Comparison of ENCODE assay signal across 10 cellular contexts in the genomic region with DNA sequence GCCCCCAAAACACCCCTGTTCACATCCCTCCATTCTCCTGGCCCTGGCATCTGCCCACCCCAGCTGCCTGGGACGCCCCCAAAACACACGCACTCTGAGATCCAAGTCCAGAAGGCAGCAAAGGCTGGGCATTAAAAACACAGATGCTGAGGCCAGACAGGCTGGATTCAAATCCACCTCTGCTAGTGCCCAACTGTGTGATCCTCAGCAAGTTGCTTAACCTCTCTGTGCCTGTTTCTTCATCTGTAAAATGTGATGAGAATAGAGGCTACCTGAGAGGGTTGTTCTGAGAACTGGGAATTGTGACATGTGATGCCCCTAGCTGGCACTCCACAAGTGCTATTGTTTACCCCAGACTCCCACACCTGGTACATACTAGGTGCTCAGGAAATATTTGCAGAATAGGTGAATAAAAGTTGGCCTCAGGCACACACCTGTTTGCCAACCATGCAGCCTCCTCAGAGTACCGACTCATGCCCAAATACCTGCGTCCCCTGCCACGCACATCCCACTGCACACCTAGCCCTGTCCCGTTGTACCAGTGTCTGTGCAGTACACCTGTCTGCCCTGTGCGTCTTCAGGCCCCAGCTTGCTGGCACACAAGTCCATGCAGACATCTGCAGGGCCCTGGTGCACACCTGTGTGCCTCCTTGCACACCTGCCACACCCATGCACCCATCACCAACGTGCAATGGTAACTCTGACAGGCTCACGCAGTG. TPM values are rescaled to one million over a fixed set of nuclear protein-coding genes. Genes with fewer than 3 reads are reported as not detected.
DNase-seq lines count a peak whose midpoint lies in the region; ATAC-seq and TF ChIP-seq lines count a peak whose summit lies in the region.
"Had no signal": no experiment of that assay in that cellular context is flagged by ENCODE, and none has a peak within 500 bp of the region (broad histone marks: within the 10 kb centered on the region; RNA-seq: fewer than 3 reads in every experiment).

No MANE protein-coding gene starts in this region.

- H2BK20ac ChIP-seq in IMR-90 (ENCODE audit: low read depth, low read length), result no peak overlapping the region

- H2BK5ac ChIP-seq in IMR-90 (ENCODE audit: low read depth, low read length, poor library complexity, severe bottlenecking), result peak overlapping the region; percentile 35

- H3K23ac ChIP-seq in IMR-90 (ENCODE audit: low read depth, low read length), result peak overlapping the region; percentile 8; the same call in 1 of the 2 replicates

- H3K14ac ChIP-seq in IMR-90 (replicated peaks; ENCODE audit: low read depth, low read length), result peak overlapping the region; percentile 19

- peak overlapping the region; percentile 66 for H3K4me3 ChIP-seq in AG04450 (ENCODE audit: low read depth, low read length)
- peak overlapping the region; percentile 95 for H3K4me3 ChIP-seq in IMR-90 (ENCODE audit: insufficient read depth, low read depth, low read length)

- H3K4ac ChIP-seq in IMR-90 (ENCODE audit: low read depth, low read length), result peak overlapping the region; percentile 80; the same call in 1 of the 2 replicates

- H4K20me1 ChIP-seq in IMR-90 (ENCODE audit: insufficient read depth, low read length), result peaks cover 39% of the 10 kb centered on the region

- no peak for TF ChIP-seq POLR2A in IMR-90 (IDR thresholded peaks at IDR 0.05; ENCODE audit: low read depth, low read length)

- H3K9me3 ChIP-seq in AG04450 (ENCODE audit: control insufficient read depth, insufficient read depth, low read length) (no peaks in the 10 kb centered on the region; the same call in 1 of the 2 replicates), IMR-90 (ENCODE audit: control insufficient read depth, insufficient read depth, low read length) (no peaks in the 10 kb centered on the region)

- 78% methylated on average over 7 of the region's 9 CpGs; no CpG with 5 or more reads in 1 of the 2 experiments for WGBS in IMR-90 (ENCODE audit: extremely low coverage in 2 of 2, insufficient read length in 1 of 2), 2 experiments

- H3K36me3 Mint-ChIP-seq in endothelial cell (ENCODE audit: low read depth, unreplicated experiment) (peaks cover 55% of the 10 kb centered on the region), nephron progenitor cell (ENCODE audit: low read depth) (no peaks in the 10 kb centered on the region)
- H3K36me3 Mint-ChIP-seq in stimulated activated naive B cell treated with anti-CD40 and anti-IgM and Interleukin-4, amounts not matched to agents 10 μg/mL and 1 μg/mL and 100 μg/mL, for 72 hours, result peaks cover 2 to 9% of the 10 kb centered on the region in 2 donors
- no peaks in the 10 kb centered on the region for H3K36me3 Mint-ChIP-seq in activated CD4-positive, alpha-beta T cell treated with anti-CD3 and anti-CD28 coated beads for 36 hours (ENCODE audit: low read depth)

- no peaks in the 10 kb centered on the region for H3K9me3 Mint-ChIP-seq in endothelial cell (ENCODE audit: unreplicated experiment)
- H3K9me3 Mint-ChIP-seq in nephron progenitor cell, result no peaks in the 10 kb centered on the region
- H3K9me3 Mint-ChIP-seq in stimulated activated naive B cell treated with anti-CD40 and anti-IgM and Interleukin-4, amounts not matched to agents 10 μg/mL and 1 μg/mL and 100 μg/mL, for 72 hours, result no peaks in the 10 kb centered on the region
- no peaks in the 10 kb centered on the region for H3K9me3 Mint-ChIP-seq in activated CD4-positive, alpha-beta T cell treated with anti-CD3 and anti-CD28 coated beads for 36 hours (ENCODE audit: low read depth)

- ATAC-seq in IMR-90 (ENCODE audit: low read depth), result no peak
- no peak for ATAC-seq in stimulated activated naive B cell treated with anti-CD40 and anti-IgM and Interleukin-4, amounts not matched to agents 10 μg/mL and 1 μg/mL and 100 μg/mL, for 72 hours (replicated peaks)
- no peak for ATAC-seq in activated CD4-positive, alpha-beta T cell treated with anti-CD3 and anti-CD28 coated beads for 36 hours

- no peak overlapping the region for H2BK120ac ChIP-seq in IMR-90 (ENCODE audit: low read depth, low read length)

- peaks cover 9 to 49% of the 10 kb centered on the region in 2 experiments for H3K79me1 ChIP-seq in IMR-90 (ENCODE audit: low read depth in 1 of 2, low read length in 2 of 2)

- H3K18ac ChIP-seq in IMR-90 (ENCODE audit: low read depth, low read length), result no peak overlapping the region

- H2BK15ac ChIP-seq in IMR-90 (ENCODE audit: low read depth, low read length), result no peak overlapping the region

- H3K4me3 Mint-ChIP-seq in endothelial cell (ENCODE audit: unreplicated experiment) (peak overlapping the region; percentile 100), nephron progenitor cell (peak overlapping the region; percentile 93)
- no peak overlapping the region for H3K4me3 Mint-ChIP-seq in stimulated activated naive B cell treated with anti-CD40 and anti-IgM and Interleukin-4, amounts not matched to agents 10 μg/mL and 1 μg/mL and 100 μg/mL, for 72 hours
- no peak overlapping the region for H3K4me3 Mint-ChIP-seq in activated CD4-positive, alpha-beta T cell treated with anti-CD3 and anti-CD28 coated beads for 36 hours

- in situ Hi-C loops in IMR-90 (cut with MboI; ENCODE audit: low sequenced_read_pairs), result loop anchor here (5.0 to 25.0 kb wide), 2 partner anchors 112 to 217 kb away; no protein-coding TSS in a partner anchor

- H2AK5ac ChIP-seq in IMR-90 (ENCODE audit: low read depth, low read length), result peak overlapping the region; percentile 82

- H3K4me1 Mint-ChIP-seq in endothelial cell (ENCODE audit: unreplicated experiment) (peaks cover 69% of the 10 kb centered on the region), nephron progenitor cell (peaks cover 77% of the 10 kb centered on the region)
- peaks cover 15 to 25% of the 10 kb centered on the region in 2 donors for H3K4me1 Mint-ChIP-seq in stimulated activated naive B cell treated with anti-CD40 and anti-IgM and Interleukin-4, amounts not matched to agents 10 μg/mL and 1 μg/mL and 100 μg/mL, for 72 hours
- H3K4me1 Mint-ChIP-seq in activated CD4-positive, alpha-beta T cell treated with anti-CD3 and anti-CD28 coated beads for 36 hours, result peaks cover 10% of the 10 kb centered on the region

- peaks cover 31% of the 10 kb centered on the region for H3K4me1 ChIP-seq in IMR-90 (ENCODE audit: control insufficient read depth, insufficient read depth, low read length)

- no peaks in the 10 kb centered on the region for H3K36me3 ChIP-seq in IMR-90 (ENCODE audit: control insufficient read depth, insufficient read depth, low read length)

- no peaks in the 10 kb centered on the region for H3K27me3 ChIP-seq in AG04450 (ENCODE audit: control insufficient read depth, insufficient read depth, low read length)
- no peaks in the 10 kb centered on the region for H3K27me3 ChIP-seq in IMR-90 (ENCODE audit: control insufficient read depth, insufficient read depth, low read length)

- POLR2A ChIA-PET in AG04450 (lab: Yijun Ruan, JAX), result interaction anchor here (1.8 kb wide), 1 partner anchor 8 kb away, joined by 18 read pairs; no protein-coding TSS in a partner anchor
- POLR2A ChIA-PET in IMR-90 (lab: Charles Lee; ENCODE audit: unreplicated experiment), result no interaction called here
- POLR2A ChIA-PET in activated CD4-positive, alpha-beta T cell treated with anti-CD3 and anti-CD28 coated beads for 36 hours (lab: Charles Lee), result interaction anchor here (0.7 kb wide), 1 partner anchor 955 kb away, joined by 3 read pairs; no protein-coding TSS in a partner anchor

- peak overlapping the region; percentile 74 for H2AK9ac ChIP-seq in IMR-90 (replicated peaks; ENCODE audit: low read depth, low read length, poor library complexity)

- H3K4me2 ChIP-seq in IMR-90 (ENCODE audit: low read depth, low read length), result peak overlapping the region; percentile 89

- H4K91ac ChIP-seq in IMR-90 (ENCODE audit: insufficient read depth, low read depth, low read length), result no peak overlapping the region; the same call in 1 of the 2 replicates

- no peak overlapping the region for H4K5ac ChIP-seq in IMR-90 (ENCODE audit: low read depth, low read length)

- H3K27ac Mint-ChIP-seq in endothelial cell (ENCODE audit: unreplicated experiment) (peak overlapping the region; percentile 91), nephron progenitor cell (no peak overlapping the region)
- no peak overlapping the region for H3K27ac Mint-ChIP-seq in stimulated activated naive B cell treated with anti-CD40 and anti-IgM and Interleukin-4, amounts not matched to agents 10 μg/mL and 1 μg/mL and 100 μg/mL, for 72 hours
- no peak overlapping the region for H3K27ac Mint-ChIP-seq in activated CD4-positive, alpha-beta T cell treated with anti-CD3 and anti-CD28 coated beads for 36 hours

- H3K27ac ChIP-seq in AG04450 (ENCODE audit: low read depth, low read length) (no peak overlapping the region), IMR-90 (ENCODE audit: insufficient read depth, low read length) (peak overlapping the region; percentile 38)

- peaks cover 15% of the 10 kb centered on the region; the same call in 1 of the 2 replicates for H3K9me1 ChIP-seq in IMR-90 (ENCODE audit: insufficient read depth, low read length)

- no peak for DNase-seq in AG04450 (ENCODE audit: low read depth, low spot score)
- DNase-seq in IMR-90, result no peak
- no peak for DNase-seq in endothelial cell (ENCODE audit: low spot score)
- DNase-seq in nephron progenitor cell, result no peak
- no peak for DNase-seq in globus pallidus (ENCODE audit: low spot score)
- DNase-seq in stimulated activated naive B cell treated with anti-CD40 and anti-IgM and Interleukin-4, amounts not matched to agents 10 μg/mL and 1 μg/mL and 100 μg/mL, for 72 hours, result no peak
- DNase-seq in activated CD4-positive, alpha-beta T cell treated with anti-CD3 and anti-CD28 coated beads for 36 hours, result no peak
- DNase-seq in hepatic stellate cell (ENCODE audit: low spot score), result no peak
- DNase-seq: islet precursor cell, NCI-H345 had no signal

- intact Hi-C loops in IMR-90 (cut with micrococcal nuclease), result loop anchor here (5.0 kb wide), 1 partner anchor 222 kb away; no protein-coding TSS in a partner anchor
- intact Hi-C loops in activated CD4-positive, alpha-beta T cell treated with anti-CD3 and anti-CD28 coated beads for 36 hours (cut with DNase I, micrococcal nuclease), result loop anchor here in 1 of 2 experiments (10.0 kb wide), 1 partner anchor 110 kb away; no protein-coding TSS in a partner anchor

- H4K8ac ChIP-seq in IMR-90 (ENCODE audit: low read depth in 2 of 2, low read length in 2 of 2), result no peak overlapping the region

- BruUV-seq in IMR-90 (replicated peaks; lab: Mats Ljungman, UMichigan), result no TSS peak

- CTCF ChIA-PET in AG04450 (lab: Charles Lee), result no interaction called here
- CTCF ChIA-PET in IMR-90 (lab: Yijun Ruan, JAX), result interaction anchor here (0.7 to 2.0 kb wide), 2 partner anchors 46 to 114 kb away, joined by 3 to 8 read pairs; no protein-coding TSS in a partner anchor
- CTCF ChIA-PET in activated CD4-positive, alpha-beta T cell treated with anti-CD3 and anti-CD28 coated beads for 36 hours (lab: Charles Lee), result interaction anchor here (0.9 to 1.6 kb wide), 3 partner anchors 8 to 11 kb away, joined by 4 to 9 read pairs (median 6); no protein-coding TSS in a partner anchor

- H3K27me3 Mint-ChIP-seq in endothelial cell (ENCODE audit: unreplicated experiment) (peaks cover 30% of the 10 kb centered on the region), nephron progenitor cell (ENCODE audit: low read depth, poor library complexity) (peaks cover 43% of the 10 kb centered on the region)
- H3K27me3 Mint-ChIP-seq in stimulated activated naive B cell treated with anti-CD40 and anti-IgM and Interleukin-4, amounts not matched to agents 10 μg/mL and 1 μg/mL and 100 μg/mL, for 72 hours, result peaks cover 41 to 46% of the 10 kb centered on the region in 2 donors
- H3K27me3 Mint-ChIP-seq in activated CD4-positive, alpha-beta T cell treated with anti-CD3 and anti-CD28 coated beads for 36 hours, result peaks cover 18% of the 10 kb centered on the region

- H3K9ac ChIP-seq in IMR-90 (ENCODE audit: low read depth, low read length), result peak overlapping the region; percentile 3; the same call in 1 of the 2 replicates

- TF ChIP-seq RAD21 in IMR-90 (IDR thresholded peaks at IDR 0.05; ENCODE audit: low read length), result no peak

- dilution Hi-C loops in IMR-90 (cut with HindIII; ENCODE audit: low sequenced_read_pairs, unreplicated experiment), result no loop called here

- no peak overlapping the region for H3K56ac ChIP-seq in IMR-90 (ENCODE audit: extremely low read depth, insufficient read depth, low read length)

- TF ChIP-seq CTCF in AG04450 (IDR thresholded peaks at IDR 0.05; ENCODE audit: low read depth, low read length) (no peak), IMR-90 (conservative IDR thresholded peaks at IDR 0.05; ENCODE audit: low read depth, low read length) (no peak), endothelial cell (IDR thresholded peaks at IDR 0.05; ENCODE audit: unreplicated experiment) (no peak), nephron progenitor cell (IDR thresholded peaks at IDR 0.05) (no peak)

- peak overlapping the region; percentile 46 for H2AFZ ChIP-seq in IMR-90 (replicated peaks; ENCODE audit: low read length, poor library complexity)

RNA-seq across cellular contexts. Expression of a gene that starts 2.1 kb away (rescaled TPM):
- polyA plus RNA-seq in AG04450 (2011; rRNA removed), result 37.1 and 47.7 TPM in 2 replicates
- 40.1 and 54.9 TPM in 2 replicates for polyA minus RNA-seq in AG04450 (2011; rRNA and poly(A)+ RNA removed)
- 19.2 and 22.5 TPM in 2 replicates for total RNA-seq in IMR-90 (2012; rRNA removed)
- 64.5 and 67.1 TPM in 2 replicates for polyA plus RNA-seq in IMR-90 (2012; rRNA removed)
- polyA plus RNA-seq in IMR-90 (2012; cell fraction: cytosol; rRNA removed), result 51.4 and 55.1 TPM in 2 replicates
- polyA plus RNA-seq in IMR-90 (2012; cell fraction: nucleus; rRNA removed; ENCODE audit: low replicate concordance), result 117 and 164 TPM in 2 replicates
- total RNA-seq in endothelial cell (ENCODE audit: unreplicated experiment), result 1,753 TPM
- 1 to 10 TPM; 3.1 to 4.6 TPM for total RNA-seq in activated CD4-positive, alpha-beta T cell treated with anti-CD3 and anti-CD28 coated beads for 36 hours

Comparison
In these comparisons a context has a peak if more than half of its experiments do, and no peak if none do; other contexts are left out.
1. H3K4me3 Mint-ChIP-seq: peak in endothelial cell (single experiment) and nephron progenitor cell (single experiment); none in stimulated activated naive B cell treated with anti-CD40 and anti-IgM and Interleukin-4, amounts not matched to agents 10 μg/mL and 1 μg/mL and 100 μg/mL, for 72 hours (0 of 2) and activated CD4-positive, alpha-beta T cell treated with anti-CD3 and anti-CD28 coated beads for 36 hours (single experiment).
2. RNA of a gene that starts 2.1 kb away (total RNA-seq): 1,753 TPM in endothelial cell (single experiment); 19.2 to 22.5 TPM in IMR-90 and 3.1 to 4.6 TPM in activated CD4-positive, alpha-beta T cell treated with anti-CD3 and anti-CD28 coated beads for 36 hours; every median in the first group is over 10 times any median in the second.